9 cellular contexts compared by ENCODE assay signal in the genomic region with DNA sequence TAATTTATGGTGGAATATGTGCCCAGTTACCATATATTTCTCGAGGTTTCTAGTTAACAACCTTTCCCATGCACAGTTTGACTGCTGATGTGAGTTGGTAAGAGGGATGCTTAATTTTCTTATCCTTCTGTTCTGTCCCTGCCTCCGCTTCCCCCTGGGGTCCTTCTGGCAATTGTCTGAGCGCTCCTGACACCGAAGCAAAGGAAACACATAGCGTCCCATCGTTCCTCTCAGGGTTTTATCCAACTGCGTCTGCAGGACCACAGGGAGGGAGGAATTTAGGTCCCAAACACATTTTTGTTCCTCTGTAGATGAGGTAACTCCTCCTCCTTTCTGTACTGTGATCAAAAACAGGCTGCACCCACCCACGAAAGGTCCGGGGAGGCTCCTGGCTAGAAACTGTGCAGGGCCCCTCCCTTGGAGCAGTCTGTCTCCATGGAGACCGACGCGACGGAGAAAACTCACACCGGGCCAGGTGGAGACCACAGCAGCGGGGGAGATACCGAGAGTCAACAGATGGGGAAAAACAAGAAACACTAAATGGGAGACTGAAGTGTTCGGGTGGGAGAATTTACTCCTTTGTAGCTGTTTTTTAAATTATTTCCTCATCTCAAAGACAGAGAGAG.
DNase-seq lines count a peak whose midpoint lies in the region; ATAC-seq, FAIRE-seq and TF ChIP-seq lines count a peak whose summit lies in the region.
"Had no signal": no experiment of that assay in that cellular context is flagged by ENCODE, and none has a peak within 500 bp of the region (broad histone marks: within the 10 kb centered on the region; RNA-seq: fewer than 3 reads in every experiment).

No MANE protein-coding gene starts in this region.

- no peaks in the 10 kb centered on the region for H3K36me3 Mint-ChIP-seq in astrocyte (ENCODE audit: low read depth, unreplicated experiment)

- DNase-seq in astrocyte (ENCODE audit: low read depth) = peak; percentile 8
- DNase-seq in kidney tubule cell (ENCODE audit: low spot score) = peak; percentile 73
- no peak for DNase-seq in pons (ENCODE audit: low spot score)
- no peak for DNase-seq in activated gamma-delta T cell treated with Interleukin-2 at 50 U/mL for 16 hours
- DNase-seq in MG63 = no peak
- DNase-seq in SKM-1 treated with dmso at 0.1 percent for 144 hours (lab: John Stamatoyannopoulos, UW; ENCODE audit: unreplicated experiment) = no peak

- H3K4me1 Mint-ChIP-seq in astrocyte (ENCODE audit: low read depth, unreplicated experiment) = peaks cover 7% of the 10 kb centered on the region

- no peak for TF ChIP-seq CTCF in astrocyte (IDR thresholded peaks at IDR 0.05; ENCODE audit: insufficient read depth, low read depth, low read length)

- H3K27ac ChIP-seq in astrocyte (ENCODE audit: low read depth, low read length) = no peak overlapping the region

- H3K27ac Mint-ChIP-seq in astrocyte (ENCODE audit: unreplicated experiment) = no peak overlapping the region

- no peaks in the 10 kb centered on the region for H3K9me3 ChIP-seq in astrocyte (ENCODE audit: insufficient read depth, low read depth, low read length)
- no peaks in the 10 kb centered on the region for H3K9me3 ChIP-seq in MG63

- no peaks in the 10 kb centered on the region for H3K27me3 ChIP-seq in astrocyte (ENCODE audit: insufficient read depth, low read length)
- no peaks in the 10 kb centered on the region; the same call in 1 of the 2 replicates for H3K27me3 ChIP-seq in MG63

- H3K27me3 Mint-ChIP-seq in astrocyte (ENCODE audit: low read depth, unreplicated experiment) = peaks cover 2% of the 10 kb centered on the region

- H3K4me3 Mint-ChIP-seq in astrocyte (ENCODE audit: unreplicated experiment) = peak overlapping the region; percentile 72

- peak overlapping the region; percentile 17 for H3K9ac ChIP-seq in astrocyte (ENCODE audit: low read length)

- peak overlapping the region; percentile 85 for H3K4me2 ChIP-seq in astrocyte (ENCODE audit: low read length)

- no peaks in the 10 kb centered on the region for H3K4me1 ChIP-seq in astrocyte (ENCODE audit: insufficient read depth, low read length)

- no peaks in the 10 kb centered on the region for H3K79me2 ChIP-seq in astrocyte (ENCODE audit: insufficient read depth, low read length)

- no peak for FAIRE-seq in astrocyte (lab: Jason Lieb, UNC)

- H3K9me3 Mint-ChIP-seq in astrocyte (ENCODE audit: unreplicated experiment) = no peaks in the 10 kb centered on the region

- no peaks in the 10 kb centered on the region for H4K20me1 ChIP-seq in astrocyte (ENCODE audit: insufficient read depth, low read length)

- peak; percentile 36 for ATAC-seq in GM18870 (IDR thresholded peaks at IDR 0.05; ENCODE audit: unreplicated experiment)
- ATAC-seq in HG03175 (IDR thresholded peaks at IDR 0.05; ENCODE audit: unreplicated experiment) = peak; percentile 72
- ATAC-seq: HCT116 had no signal

- peak overlapping the region; percentile 78 for H2AFZ ChIP-seq in astrocyte (ENCODE audit: low read depth, low read length)

- H3K36me3 ChIP-seq in astrocyte (ENCODE audit: insufficient read depth, low read length) (no peaks in the 10 kb centered on the region), MG63 (no peaks in the 10 kb centered on the region)

- H3K4me3 ChIP-seq in astrocyte (ENCODE audit: insufficient read depth, low read depth, low read length) (peak overlapping the region; percentile 47), MG63 (no peak overlapping the region)

Comparison
In these comparisons a context has a peak if more than half of its experiments do, and no peak if none do; other contexts are left out.
1. DNase-seq: peak in astrocyte (single experiment) and kidney tubule cell (single experiment); none in pons (single experiment), activated gamma-delta T cell treated with Interleukin-2 at 50 U/mL for 16 hours (single experiment), MG63 (single experiment) and SKM-1 treated with dmso at 0.1 percent for 144 hours (single experiment).